Comparison of ENCODE assay signal across 1 cellular context in the genomic region with DNA sequence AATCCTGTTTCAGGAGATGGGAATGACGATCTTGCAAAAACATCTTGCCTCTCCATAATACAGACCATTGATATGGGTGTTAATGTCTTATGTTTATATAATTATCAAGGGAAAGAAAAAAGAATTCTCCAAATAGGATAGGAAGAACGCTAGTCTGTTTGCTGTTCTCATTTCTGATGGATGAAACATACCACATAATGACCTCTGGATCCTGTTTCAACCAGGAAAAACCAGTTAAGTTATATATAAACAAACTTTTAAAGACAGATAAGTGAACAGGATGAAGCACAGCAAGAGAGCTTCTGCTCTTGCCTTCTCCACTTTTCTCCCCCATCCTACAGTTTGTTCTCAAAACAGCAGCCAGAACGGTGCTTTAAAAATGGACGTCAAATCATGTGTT.
TF ChIP-seq lines count a peak whose summit lies in the region.

No MANE protein-coding gene starts in this region.

TF ChIP-seq in WTC11, 78 proteins besides CTCF, POLR2A, EP300 and RAD21 (continued from another document):
- TF ChIP-seq, protein P1, sequence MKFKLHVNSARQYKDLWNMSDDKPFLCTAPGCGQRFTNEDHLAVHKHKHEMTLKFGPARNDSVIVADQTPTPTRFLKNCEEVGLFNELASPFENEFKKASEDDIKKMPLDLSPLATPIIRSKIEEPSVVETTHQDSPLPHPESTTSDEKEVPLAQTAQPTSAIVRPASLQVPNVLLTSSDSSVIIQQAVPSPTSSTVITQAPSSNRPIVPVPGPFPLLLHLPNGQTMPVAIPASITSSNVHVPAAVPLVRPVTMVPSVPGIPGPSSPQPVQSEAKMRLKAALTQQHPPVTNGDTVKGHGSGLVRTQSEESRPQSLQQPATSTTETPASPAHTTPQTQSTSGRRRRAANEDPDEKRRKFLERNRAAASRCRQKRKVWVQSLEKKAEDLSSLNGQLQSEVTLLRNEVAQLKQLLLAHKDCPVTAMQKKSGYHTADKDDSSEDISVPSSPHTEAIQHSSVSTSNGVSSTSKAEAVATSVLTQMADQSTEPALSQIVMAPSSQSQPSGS (CRISPR knock-in tag; IDR thresholded peaks at IDR 0.05; ENCODE audit: borderline replicate concordance, low read depth), result no peak
- TF ChIP-seq, protein P2, sequence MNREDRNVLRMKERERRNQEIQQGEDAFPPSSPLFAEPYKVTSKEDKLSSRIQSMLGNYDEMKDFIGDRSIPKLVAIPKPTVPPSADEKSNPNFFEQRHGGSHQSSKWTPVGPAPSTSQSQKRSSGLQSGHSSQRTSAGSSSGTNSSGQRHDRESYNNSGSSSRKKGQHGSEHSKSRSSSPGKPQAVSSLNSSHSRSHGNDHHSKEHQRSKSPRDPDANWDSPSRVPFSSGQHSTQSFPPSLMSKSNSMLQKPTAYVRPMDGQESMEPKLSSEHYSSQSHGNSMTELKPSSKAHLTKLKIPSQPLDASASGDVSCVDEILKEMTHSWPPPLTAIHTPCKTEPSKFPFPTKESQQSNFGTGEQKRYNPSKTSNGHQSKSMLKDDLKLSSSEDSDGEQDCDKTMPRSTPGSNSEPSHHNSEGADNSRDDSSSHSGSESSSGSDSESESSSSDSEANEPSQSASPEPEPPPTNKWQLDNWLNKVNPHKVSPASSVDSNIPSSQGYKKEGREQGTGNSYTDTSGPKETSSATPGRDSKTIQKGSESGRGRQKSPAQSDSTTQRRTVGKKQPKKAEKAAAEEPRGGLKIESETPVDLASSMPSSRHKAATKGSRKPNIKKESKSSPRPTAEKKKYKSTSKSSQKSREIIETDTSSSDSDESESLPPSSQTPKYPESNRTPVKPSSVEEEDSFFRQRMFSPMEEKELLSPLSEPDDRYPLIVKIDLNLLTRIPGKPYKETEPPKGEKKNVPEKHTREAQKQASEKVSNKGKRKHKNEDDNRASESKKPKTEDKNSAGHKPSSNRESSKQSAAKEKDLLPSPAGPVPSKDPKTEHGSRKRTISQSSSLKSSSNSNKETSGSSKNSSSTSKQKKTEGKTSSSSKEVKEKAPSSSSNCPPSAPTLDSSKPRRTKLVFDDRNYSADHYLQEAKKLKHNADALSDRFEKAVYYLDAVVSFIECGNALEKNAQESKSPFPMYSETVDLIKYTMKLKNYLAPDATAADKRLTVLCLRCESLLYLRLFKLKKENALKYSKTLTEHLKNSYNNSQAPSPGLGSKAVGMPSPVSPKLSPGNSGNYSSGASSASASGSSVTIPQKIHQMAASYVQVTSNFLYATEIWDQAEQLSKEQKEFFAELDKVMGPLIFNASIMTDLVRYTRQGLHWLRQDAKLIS (CRISPR knock-in tag; IDR thresholded peaks at IDR 0.05; ENCODE audit: borderline replicate concordance), result no peak
- TF ChIP-seq ZBTB21 (CRISPR knock-in tag; IDR thresholded peaks at IDR 0.05; ENCODE audit: borderline replicate concordance), result no peak
- no peak for TF ChIP-seq SMAD3 (CRISPR knock-in tag; IDR thresholded peaks at IDR 0.05; ENCODE audit: borderline replicate concordance)
- TF ChIP-seq TCF7 (CRISPR knock-in tag; IDR thresholded peaks at IDR 0.05; ENCODE audit: low read depth), result no peak
- no peak for TF ChIP-seq NR2C2 (CRISPR knock-in tag; IDR thresholded peaks at IDR 0.05)
- no peak for TF ChIP-seq ZNF671 (CRISPR knock-in tag; IDR thresholded peaks at IDR 0.05)
- TF ChIP-seq TEAD4 (CRISPR knock-in tag; IDR thresholded peaks at IDR 0.05), result no peak
- TF ChIP-seq RORB (CRISPR knock-in tag; IDR thresholded peaks at IDR 0.05), result no peak
- TF ChIP-seq ZNF317 (CRISPR knock-in tag; IDR thresholded peaks at IDR 0.05; ENCODE audit: borderline replicate concordance, low read depth), result no peak
TF ChIP-seq in WTC11: peak in this region for 0.
